ENCODE assay signal across 8 cellular contexts in genomic region chr16:679808-680624, GRCh38. TPM values are rescaled to one million over a fixed set of nuclear protein-coding genes. Genes with fewer than 3 reads are reported as not detected.
DNase-seq lines count a peak whose midpoint lies in the region; ATAC-seq and TF ChIP-seq lines count a peak whose summit lies in the region.

Gene STUB1 (plus strand): TSS chr16:680410. CDS start chr16:680526, 116 bp downstream.

- no peak for TF ChIP-seq CTCF in WERI-Rb-1 (IDR thresholded peaks at IDR 0.05; ENCODE audit: low read depth, low read length)
- no peak for TF ChIP-seq CTCF in MCF 10A (IDR thresholded peaks at IDR 0.05; ENCODE audit: unreplicated experiment)

- peak within 1 kb of the TSS; percentile 80; the same call in 1 of the 2 replicates for H3K9ac ChIP-seq in iPS-20b (ENCODE audit: low read depth, low read length)
- H3K9ac ChIP-seq in skeletal muscle satellite cell (ENCODE audit: low read depth, low read length) = peak within 1 kb of the TSS; percentile 91

- H3K27ac Mint-ChIP-seq in MCF 10A (ENCODE audit: low read depth, unreplicated experiment) = no peak within 1 kb of the TSS

- H3K36me3 Mint-ChIP-seq in MCF 10A (ENCODE audit: insufficient read depth, unreplicated experiment) = peaks cover 56% of the 10 kb centered on the region

- no peaks in the 10 kb centered on the region for H3K9me3 Mint-ChIP-seq in MCF 10A (ENCODE audit: unreplicated experiment)

- H3K4me2 ChIP-seq in skeletal muscle satellite cell (ENCODE audit: low read length) = peak within 1 kb of the TSS; percentile 100

- no peaks in the 10 kb centered on the region for H3K9me3 ChIP-seq in WERI-Rb-1 (ENCODE audit: severe bottlenecking)
- no peaks in the 10 kb centered on the region for H3K9me3 ChIP-seq in iPS-20b (ENCODE audit: insufficient read depth, low read depth, low read length)
- H3K9me3 ChIP-seq in skeletal muscle satellite cell (replicated peaks; ENCODE audit: low read length) = no peaks in the 10 kb centered on the region

- H3K27ac ChIP-seq in WERI-Rb-1 (peak within 1 kb of the TSS; percentile 92), iPS-20b (ENCODE audit: low read length) (no peak within 1 kb of the TSS)

- peak within 1 kb of the TSS; percentile 76 for H3K4me3 Mint-ChIP-seq in MCF 10A (ENCODE audit: unreplicated experiment)

- intact Hi-C loops in MCF 10A (cut with micrococcal nuclease) = no loop called here

- in situ Hi-C loops in G401 (cut with HindIII; ENCODE audit: low sequenced_read_pairs) = no loop called here

- H3K4me1 Mint-ChIP-seq in MCF 10A (ENCODE audit: insufficient read depth, unreplicated experiment) = no peaks in the 10 kb centered on the region

- H3K27me3 ChIP-seq in WERI-Rb-1 (ENCODE audit: insufficient read depth, low read depth, severe bottlenecking) (no peaks in the 10 kb centered on the region), iPS-20b (ENCODE audit: insufficient read depth, low read length) (peaks cover 12% of the 10 kb centered on the region; the same call in 1 of the 2 replicates), skeletal muscle satellite cell (ENCODE audit: control insufficient read depth, insufficient read depth, low read length) (no peaks in the 10 kb centered on the region)

- no TSS peak for BruUV-seq in MCF 10A (replicated peaks; lab: Mats Ljungman, UMichigan)

- POLR2A ChIA-PET in MCF 10A (lab: Yijun Ruan, JAX) = interaction anchor here (0.7 to 3.9 kb wide), 19 partner anchors 10 to 747 kb away, joined by 3 to 32 read pairs (median 6); partner anchors contain the start of genes CAPN15, CCDC78, FBXL16 and HAGHL

- H3K4me3 ChIP-seq in WERI-Rb-1 (ENCODE audit: low read depth, low read length) (peak within 1 kb of the TSS; percentile 76), iPS-20b (ENCODE audit: low read length) (peak within 1 kb of the TSS; percentile 90), skeletal muscle satellite cell (ENCODE audit: low read length) (peak within 1 kb of the TSS; percentile 96)

- ATAC-seq in HG02642 (IDR thresholded peaks at IDR 0.05; ENCODE audit: poor library complexity, unreplicated experiment) (peak; percentile 39), GM21528 (IDR thresholded peaks at IDR 0.05; ENCODE audit: low FRiP score, unreplicated experiment) (no peak)

- H3K36me3 ChIP-seq in WERI-Rb-1 (peaks cover 34% of the 10 kb centered on the region), iPS-20b (ENCODE audit: insufficient read depth, low read depth, low read length) (peaks cover 19% of the 10 kb centered on the region), skeletal muscle satellite cell (ENCODE audit: insufficient read depth, low read length) (peaks cover 24% of the 10 kb centered on the region)

- CTCF ChIA-PET in MCF 10A (lab: Yijun Ruan, JAX) = interaction anchor here (0.9 to 1.0 kb wide), 2 partner anchors 32 to 257 kb away, joined by 3 to 4 read pairs; no protein-coding TSS in a partner anchor

- no peaks in the 10 kb centered on the region for H3K27me3 Mint-ChIP-seq in MCF 10A (ENCODE audit: insufficient read depth, unreplicated experiment)

- DNase-seq in G401 (ENCODE audit: low spot score) (peak; percentile 75), NCI-H2107 treated with DMSO at 0.1 percent for 48 hours (lab: John Stamatoyannopoulos, UW; ENCODE audit: unreplicated experiment) (peak; percentile 43), WERI-Rb-1 (peak; percentile 94), MCF 10A (ENCODE audit: unreplicated experiment) (peak; percentile 81)

- H3K4me1 ChIP-seq in iPS-20b (ENCODE audit: insufficient read depth, low read length) (no peaks in the 10 kb centered on the region; the same call in 1 of the 2 replicates), skeletal muscle satellite cell (ENCODE audit: control insufficient read depth, insufficient read depth, low read length) (peaks cover 44% of the 10 kb centered on the region)

RNA-seq across cellular contexts. Expression of gene STUB1, which starts in this region (rescaled TPM):
- total RNA-seq in G401 (2014; rRNA removed; shearing (Covaris generic)) = 145 and 207 TPM in 2 replicates
- total RNA-seq in MCF 10A (2022) = 99.3 and 124 TPM in 2 replicates
- total RNA-seq in skeletal muscle satellite cell (2012; rRNA removed) = 174 and 208 TPM in 2 replicates

Comparison
In these comparisons a context has a peak if more than half of its experiments do, and no peak if none do; other contexts are left out.
1. DNase-seq: peak in every context shown above with its lines; median percentile 94 in WERI-Rb-1; 81 in MCF 10A; 75 in G401; 43 in NCI-H2107 treated with DMSO at 0.1 percent for 48 hours.